ENCODE assay signal across 20 cellular contexts in the genomic region with DNA sequence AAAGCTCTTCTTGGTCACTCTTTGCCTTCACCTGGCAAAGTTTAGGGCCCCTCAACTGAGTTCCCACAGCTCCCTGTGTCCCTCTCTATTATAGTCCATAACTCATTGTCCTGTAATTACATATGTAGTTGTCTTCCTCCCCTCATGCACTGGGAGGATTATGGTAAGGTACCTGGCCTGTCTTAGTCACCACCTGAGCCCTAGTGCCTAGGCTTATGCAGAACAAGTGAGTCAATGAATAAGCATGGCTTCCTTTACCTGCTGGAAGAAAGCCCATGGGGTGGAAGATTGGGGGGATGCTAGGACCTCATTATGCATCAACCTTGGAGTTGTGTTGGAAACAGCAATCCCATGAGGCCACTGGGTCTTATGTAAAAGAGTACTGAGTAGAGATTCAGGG.
"Had no signal": no experiment of that assay in that cellular context is flagged by ENCODE, and none has a peak within 500 bp of the region (broad histone marks: within the 10 kb centered on the region; RNA-seq: fewer than 3 reads in every experiment).

No MANE protein-coding gene starts in this region.

- H3K4me2 ChIP-seq: KMS-11 had no signal

- H3K9me3 ChIP-seq: SK-N-SH had no signal

- FAIRE-seq: HepG2, K562 had no signal

- H3K9me2 ChIP-seq: SK-N-SH had no signal

- DNase-seq: Kasumi-1, MM.1S, NCI-H1092 treated with DMSO at 0.1 percent for 48 hours, NCI-H1436, NCI-H187, NCI-H2029, NCI-H2081 treated with DMSO at 0.1 percent for 48 hours, NCI-H2171, NCI-H226, NCI-H446, NCI-H510A, NCI-H524 treated with DMSO at 0.1 percent for 48 hours, NCI-H69, NCI-H774, Right ventricle myocardium superior, RPMI8226, SK-N-SH had no signal

- H3K27ac ChIP-seq: KMS-11 had no signal

- ATAC-seq: HepG2, K562 had no signal

- H3K4me3 ChIP-seq: K562 had no signal

- H3K9ac ChIP-seq: KMS-11, SK-N-SH had no signal
